22 cellular contexts compared by ENCODE assay signal in the genomic region with DNA sequence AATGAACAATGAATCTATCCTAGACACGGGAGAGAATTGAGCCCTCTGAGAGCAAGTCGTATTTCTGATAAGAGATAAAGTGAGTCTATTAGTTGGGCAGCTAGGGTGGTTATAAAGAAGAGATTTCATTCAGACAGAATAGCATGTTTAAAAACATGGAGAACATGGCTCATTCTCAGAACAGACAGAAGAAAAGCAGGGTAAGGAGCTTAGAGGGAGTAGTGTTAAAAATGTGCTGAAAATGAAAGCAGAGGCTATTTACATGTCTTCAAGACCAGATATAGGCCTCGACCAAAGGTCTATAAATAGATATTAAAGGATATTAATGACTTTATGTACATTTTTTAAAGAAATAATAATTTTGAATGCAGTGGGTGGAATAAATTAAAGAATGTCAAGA.
"Had no signal": no experiment of that assay in that cellular context is flagged by ENCODE, and none has a peak within 500 bp of the region (broad histone marks: within the 10 kb centered on the region; RNA-seq: fewer than 3 reads in every experiment).

No MANE protein-coding gene starts in this region.

- DNase-seq: activated CD8-positive, alpha-beta memory T cell treated with anti-CD3 and anti-CD28 coated beads for 24 hours; activated CD8-positive, alpha-beta memory T cell treated with anti-CD3 and anti-CD28 coated beads, Interleukin-2, amount 50 U/mL, for 4 hours; activated naive CD4-positive, alpha-beta T cell treated with Interleukin-2 at 50 U/mL for 16 hours; activated naive CD8-positive, alpha-beta T cell treated with anti-CD3 and anti-CD28 coated beads for 36 hours; activated T-cell treated with anti-CD3 and anti-CD28 coated beads, Interleukin-2, amount 50 U/mL, for 24 hours; cerebellar nuclear complex; endodermal cell; esophagus squamous epithelium; heart left ventricle; left cardiac atrium; ovary; psoas muscle; spleen; stimulated activated CD4-positive, alpha-beta T cell treated with anti-CD3 and anti-CD28 coated beads, Interleukin-4, amount 100 ng/mL, for 1 hour; stimulated activated naive CD4-positive, alpha-beta T cell; thyroid gland; upper lobe of right lung had no signal

- H3K36me3 ChIP-seq: esophagus squamous epithelium, gastroesophageal sphincter, heart left ventricle, neutrophil, ovary, right atrium auricular region, spleen, thyroid gland, upper lobe of right lung had no signal

- H3K9me3 ChIP-seq: esophagus squamous epithelium, gastroesophageal sphincter, heart left ventricle, neutrophil, ovary, psoas muscle, right atrium auricular region, spleen, thyroid gland, upper lobe of right lung had no signal

- ATAC-seq: gastroesophageal sphincter; heart left ventricle; left cardiac atrium; natural killer cell treated with Interleukin-12 subunit alpha and Interleukin-12 subunit beta and Interleukin-15 and Interleukin-18, amount 100 ng/mL, for 72 hours; psoas muscle; upper lobe of right lung had no signal

- H3K27me3 ChIP-seq: esophagus squamous epithelium, gastroesophageal sphincter, heart left ventricle, neutrophil, ovary, right atrium auricular region, spleen, thyroid gland, upper lobe of right lung had no signal

- H3K4me3 ChIP-seq: coronary artery, esophagus squamous epithelium, gastroesophageal sphincter, heart left ventricle, ovary, psoas muscle, right atrium auricular region, spleen, thyroid gland, upper lobe of right lung had no signal

- H3K27ac ChIP-seq: coronary artery, esophagus squamous epithelium, gastroesophageal sphincter, heart left ventricle, neutrophil, ovary, psoas muscle, right atrium auricular region, spleen, thyroid gland, upper lobe of right lung had no signal

- H3K4me1 ChIP-seq: esophagus squamous epithelium, gastroesophageal sphincter, heart left ventricle, psoas muscle, right atrium auricular region, spleen, thyroid gland, upper lobe of right lung had no signal
